2 cellular contexts compared by ENCODE assay signal in the genomic region with DNA sequence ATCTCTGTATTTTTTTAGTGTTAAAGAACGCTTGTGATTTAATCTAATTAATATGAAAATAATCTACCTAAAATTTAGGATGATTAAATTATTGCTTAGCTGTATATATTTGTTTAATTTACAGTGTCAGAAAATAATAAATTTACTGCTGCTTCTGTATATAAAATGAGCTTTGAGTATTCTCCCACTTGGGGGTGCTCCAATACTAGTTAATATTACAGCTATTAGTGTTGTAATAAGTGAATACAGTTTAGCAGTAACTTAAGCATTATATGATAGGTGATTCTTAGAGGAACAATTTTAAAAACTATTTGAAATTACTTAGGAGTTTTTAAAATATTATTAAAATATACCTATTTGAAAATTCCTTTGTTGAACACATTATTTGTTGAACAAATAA.
TF ChIP-seq lines count a peak whose summit lies in the region.

No MANE protein-coding gene starts in this region.

TF ChIP-seq in SK-N-SH, 30 proteins besides CTCF, POLR2A, EP300 and RAD21 (continued from another document):
- TF ChIP-seq, protein P1, sequence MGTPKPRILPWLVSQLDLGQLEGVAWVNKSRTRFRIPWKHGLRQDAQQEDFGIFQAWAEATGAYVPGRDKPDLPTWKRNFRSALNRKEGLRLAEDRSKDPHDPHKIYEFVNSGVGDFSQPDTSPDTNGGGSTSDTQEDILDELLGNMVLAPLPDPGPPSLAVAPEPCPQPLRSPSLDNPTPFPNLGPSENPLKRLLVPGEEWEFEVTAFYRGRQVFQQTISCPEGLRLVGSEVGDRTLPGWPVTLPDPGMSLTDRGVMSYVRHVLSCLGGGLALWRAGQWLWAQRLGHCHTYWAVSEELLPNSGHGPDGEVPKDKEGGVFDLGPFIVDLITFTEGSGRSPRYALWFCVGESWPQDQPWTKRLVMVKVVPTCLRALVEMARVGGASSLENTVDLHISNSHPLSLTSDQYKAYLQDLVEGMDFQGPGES (IDR thresholded peaks at IDR 0.05; ENCODE audit: low read depth, low read length): no peak
- TF ChIP-seq, protein P2, sequence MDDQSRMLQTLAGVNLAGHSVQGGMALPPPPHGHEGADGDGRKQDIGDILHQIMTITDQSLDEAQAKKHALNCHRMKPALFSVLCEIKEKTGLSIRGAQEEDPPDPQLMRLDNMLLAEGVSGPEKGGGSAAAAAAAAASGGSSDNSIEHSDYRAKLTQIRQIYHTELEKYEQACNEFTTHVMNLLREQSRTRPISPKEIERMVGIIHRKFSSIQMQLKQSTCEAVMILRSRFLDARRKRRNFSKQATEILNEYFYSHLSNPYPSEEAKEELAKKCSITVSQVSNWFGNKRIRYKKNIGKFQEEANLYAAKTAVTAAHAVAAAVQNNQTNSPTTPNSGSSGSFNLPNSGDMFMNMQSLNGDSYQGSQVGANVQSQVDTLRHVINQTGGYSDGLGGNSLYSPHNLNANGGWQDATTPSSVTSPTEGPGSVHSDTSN (IDR thresholded peaks at IDR 0.05): no peak
- TF ChIP-seq GABPA (IDR thresholded peaks at IDR 0.05; ENCODE audit: low read depth): no peak
- no peak for TF ChIP-seq FOSL2 (IDR thresholded peaks at IDR 0.05; ENCODE audit: borderline replicate concordance, low read depth)
- TF ChIP-seq SIN3A (IDR thresholded peaks at IDR 0.05; ENCODE audit: borderline replicate concordance, low read depth, low read length): no peak
- TF ChIP-seq, protein P3, sequence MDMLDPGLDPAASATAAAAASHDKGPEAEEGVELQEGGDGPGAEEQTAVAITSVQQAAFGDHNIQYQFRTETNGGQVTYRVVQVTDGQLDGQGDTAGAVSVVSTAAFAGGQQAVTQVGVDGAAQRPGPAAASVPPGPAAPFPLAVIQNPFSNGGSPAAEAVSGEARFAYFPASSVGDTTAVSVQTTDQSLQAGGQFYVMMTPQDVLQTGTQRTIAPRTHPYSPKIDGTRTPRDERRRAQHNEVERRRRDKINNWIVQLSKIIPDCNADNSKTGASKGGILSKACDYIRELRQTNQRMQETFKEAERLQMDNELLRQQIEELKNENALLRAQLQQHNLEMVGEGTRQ (IDR thresholded peaks at IDR 0.05; ENCODE audit: borderline replicate concordance, low read depth, low read length): no peak
- no peak for TF ChIP-seq MEF2A (IDR thresholded peaks at IDR 0.05; ENCODE audit: borderline replicate concordance, low read depth)
- TF ChIP-seq POLR2AphosphoS5 (IDR thresholded peaks at IDR 0.05; ENCODE audit: low read depth, low read length): no peak
- TF ChIP-seq YY1 (IDR thresholded peaks at IDR 0.05; ENCODE audit: low read depth): no peak
- TF ChIP-seq RXRA (IDR thresholded peaks at IDR 0.05; ENCODE audit: borderline replicate concordance, low read depth): no peak
- TF ChIP-seq, protein P4, sequence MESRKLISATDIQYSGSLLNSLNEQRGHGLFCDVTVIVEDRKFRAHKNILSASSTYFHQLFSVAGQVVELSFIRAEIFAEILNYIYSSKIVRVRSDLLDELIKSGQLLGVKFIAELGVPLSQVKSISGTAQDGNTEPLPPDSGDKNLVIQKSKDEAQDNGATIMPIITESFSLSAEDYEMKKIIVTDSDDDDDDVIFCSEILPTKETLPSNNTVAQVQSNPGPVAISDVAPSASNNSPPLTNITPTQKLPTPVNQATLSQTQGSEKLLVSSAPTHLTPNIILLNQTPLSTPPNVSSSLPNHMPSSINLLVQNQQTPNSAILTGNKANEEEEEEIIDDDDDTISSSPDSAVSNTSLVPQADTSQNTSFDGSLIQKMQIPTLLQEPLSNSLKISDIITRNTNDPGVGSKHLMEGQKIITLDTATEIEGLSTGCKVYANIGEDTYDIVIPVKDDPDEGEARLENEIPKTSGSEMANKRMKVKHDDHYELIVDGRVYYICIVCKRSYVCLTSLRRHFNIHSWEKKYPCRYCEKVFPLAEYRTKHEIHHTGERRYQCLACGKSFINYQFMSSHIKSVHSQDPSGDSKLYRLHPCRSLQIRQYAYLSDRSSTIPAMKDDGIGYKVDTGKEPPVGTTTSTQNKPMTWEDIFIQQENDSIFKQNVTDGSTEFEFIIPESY (IDR thresholded peaks at IDR 0.05; ENCODE audit: borderline replicate concordance, low read depth): no peak
TF ChIP-seq in SK-N-SH: peak in this region for 0.

TF ChIP-seq in SK-N-SH treated with all-trans-retinoic acid at 6 μM for 48 hours, 23 proteins besides CTCF, POLR2A, EP300 and RAD21 (continued from another document):
- TF ChIP-seq, protein P5, sequence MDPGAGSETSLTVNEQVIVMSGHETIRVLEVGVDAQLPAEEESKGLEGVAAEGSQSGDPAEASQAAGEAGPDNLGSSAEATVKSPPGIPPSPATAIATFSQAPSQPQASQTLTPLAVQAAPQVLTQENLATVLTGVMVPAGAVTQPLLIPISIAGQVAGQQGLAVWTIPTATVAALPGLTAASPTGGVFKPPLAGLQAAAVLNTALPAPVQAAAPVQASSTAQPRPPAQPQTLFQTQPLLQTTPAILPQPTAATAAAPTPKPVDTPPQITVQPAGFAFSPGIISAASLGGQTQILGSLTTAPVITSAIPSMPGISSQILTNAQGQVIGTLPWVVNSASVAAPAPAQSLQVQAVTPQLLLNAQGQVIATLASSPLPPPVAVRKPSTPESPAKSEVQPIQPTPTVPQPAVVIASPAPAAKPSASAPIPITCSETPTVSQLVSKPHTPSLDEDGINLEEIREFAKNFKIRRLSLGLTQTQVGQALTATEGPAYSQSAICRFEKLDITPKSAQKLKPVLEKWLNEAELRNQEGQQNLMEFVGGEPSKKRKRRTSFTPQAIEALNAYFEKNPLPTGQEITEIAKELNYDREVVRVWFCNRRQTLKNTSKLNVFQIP (CRISPR knock-in tag; IDR thresholded peaks at IDR 0.05; ENCODE audit: borderline replicate concordance, low read depth): no peak
- TF ChIP-seq ARNTL (CRISPR knock-in tag; IDR thresholded peaks at IDR 0.05; ENCODE audit: borderline replicate concordance, low read depth) (no peak), ISL1 (CRISPR knock-in tag; IDR thresholded peaks at IDR 0.05) (no peak), TOX (CRISPR knock-in tag; IDR thresholded peaks at IDR 0.05; ENCODE audit: borderline replicate concordance) (no peak)
- TF ChIP-seq, protein P6, sequence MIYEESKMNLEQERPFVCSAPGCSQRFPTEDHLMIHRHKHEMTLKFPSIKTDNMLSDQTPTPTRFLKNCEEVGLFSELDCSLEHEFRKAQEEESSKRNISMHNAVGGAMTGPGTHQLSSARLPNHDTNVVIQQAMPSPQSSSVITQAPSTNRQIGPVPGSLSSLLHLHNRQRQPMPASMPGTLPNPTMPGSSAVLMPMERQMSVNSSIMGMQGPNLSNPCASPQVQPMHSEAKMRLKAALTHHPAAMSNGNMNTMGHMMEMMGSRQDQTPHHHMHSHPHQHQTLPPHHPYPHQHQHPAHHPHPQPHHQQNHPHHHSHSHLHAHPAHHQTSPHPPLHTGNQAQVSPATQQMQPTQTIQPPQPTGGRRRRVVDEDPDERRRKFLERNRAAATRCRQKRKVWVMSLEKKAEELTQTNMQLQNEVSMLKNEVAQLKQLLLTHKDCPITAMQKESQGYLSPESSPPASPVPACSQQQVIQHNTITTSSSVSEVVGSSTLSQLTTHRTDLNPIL (CRISPR knock-in tag; IDR thresholded peaks at IDR 0.05; ENCODE audit: low read depth): no peak
- TF ChIP-seq, protein P7, sequence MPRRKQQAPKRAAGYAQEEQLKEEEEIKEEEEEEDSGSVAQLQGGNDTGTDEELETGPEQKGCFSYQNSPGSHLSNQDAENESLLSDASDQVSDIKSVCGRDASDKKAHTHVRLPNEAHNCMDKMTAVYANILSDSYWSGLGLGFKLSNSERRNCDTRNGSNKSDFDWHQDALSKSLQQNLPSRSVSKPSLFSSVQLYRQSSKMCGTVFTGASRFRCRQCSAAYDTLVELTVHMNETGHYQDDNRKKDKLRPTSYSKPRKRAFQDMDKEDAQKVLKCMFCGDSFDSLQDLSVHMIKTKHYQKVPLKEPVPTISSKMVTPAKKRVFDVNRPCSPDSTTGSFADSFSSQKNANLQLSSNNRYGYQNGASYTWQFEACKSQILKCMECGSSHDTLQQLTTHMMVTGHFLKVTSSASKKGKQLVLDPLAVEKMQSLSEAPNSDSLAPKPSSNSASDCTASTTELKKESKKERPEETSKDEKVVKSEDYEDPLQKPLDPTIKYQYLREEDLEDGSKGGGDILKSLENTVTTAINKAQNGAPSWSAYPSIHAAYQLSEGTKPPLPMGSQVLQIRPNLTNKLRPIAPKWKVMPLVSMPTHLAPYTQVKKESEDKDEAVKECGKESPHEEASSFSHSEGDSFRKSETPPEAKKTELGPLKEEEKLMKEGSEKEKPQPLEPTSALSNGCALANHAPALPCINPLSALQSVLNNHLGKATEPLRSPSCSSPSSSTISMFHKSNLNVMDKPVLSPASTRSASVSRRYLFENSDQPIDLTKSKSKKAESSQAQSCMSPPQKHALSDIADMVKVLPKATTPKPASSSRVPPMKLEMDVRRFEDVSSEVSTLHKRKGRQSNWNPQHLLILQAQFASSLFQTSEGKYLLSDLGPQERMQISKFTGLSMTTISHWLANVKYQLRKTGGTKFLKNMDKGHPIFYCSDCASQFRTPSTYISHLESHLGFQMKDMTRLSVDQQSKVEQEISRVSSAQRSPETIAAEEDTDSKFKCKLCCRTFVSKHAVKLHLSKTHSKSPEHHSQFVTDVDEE (CRISPR knock-in tag; IDR thresholded peaks at IDR 0.05): no peak
